Comparison of ENCODE assay signal across 1 cellular context in the genomic region with DNA sequence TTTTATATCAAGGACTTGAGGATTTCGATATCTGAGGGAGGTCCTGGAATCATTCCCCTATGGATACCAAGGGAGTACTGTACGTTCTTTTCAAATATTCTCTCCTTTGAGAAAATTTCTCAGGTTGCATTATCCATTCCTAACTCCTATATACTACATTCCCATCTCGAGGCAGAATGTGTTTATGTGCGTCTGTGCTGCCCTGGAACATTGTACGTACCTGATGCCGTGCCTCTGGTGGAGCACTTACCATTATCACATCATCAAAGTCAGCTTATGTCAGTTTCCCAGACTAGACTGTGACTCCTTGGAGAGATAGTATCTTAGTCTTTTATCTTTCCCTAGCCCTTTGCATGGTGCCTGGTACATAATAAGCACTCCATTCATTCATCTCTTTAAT.
TF ChIP-seq lines count a peak whose summit lies in the region.

No MANE protein-coding gene starts in this region.

TF ChIP-seq in HCT116, 20 proteins besides CTCF, POLR2A, EP300 and RAD21:
- TF ChIP-seq CEBPB (IDR thresholded peaks at IDR 0.05; ENCODE audit: low read depth) (no peak), FOSL1 (IDR thresholded peaks at IDR 0.05; ENCODE audit: low read depth) (no peak), ELF1 (IDR thresholded peaks at IDR 0.05; ENCODE audit: borderline replicate concordance, low read depth) (no peak), SP1 (IDR thresholded peaks at IDR 0.05; ENCODE audit: low read depth) (no peak), TCF7L2 (IDR thresholded peaks at IDR 0.05; ENCODE audit: borderline replicate concordance, extremely low read depth, insufficient read depth, insufficient read length) (no peak), EZH2phosphoT487 (IDR thresholded peaks at IDR 0.05; ENCODE audit: borderline replicate concordance) (no peak)
- TF ChIP-seq, protein P1, sequence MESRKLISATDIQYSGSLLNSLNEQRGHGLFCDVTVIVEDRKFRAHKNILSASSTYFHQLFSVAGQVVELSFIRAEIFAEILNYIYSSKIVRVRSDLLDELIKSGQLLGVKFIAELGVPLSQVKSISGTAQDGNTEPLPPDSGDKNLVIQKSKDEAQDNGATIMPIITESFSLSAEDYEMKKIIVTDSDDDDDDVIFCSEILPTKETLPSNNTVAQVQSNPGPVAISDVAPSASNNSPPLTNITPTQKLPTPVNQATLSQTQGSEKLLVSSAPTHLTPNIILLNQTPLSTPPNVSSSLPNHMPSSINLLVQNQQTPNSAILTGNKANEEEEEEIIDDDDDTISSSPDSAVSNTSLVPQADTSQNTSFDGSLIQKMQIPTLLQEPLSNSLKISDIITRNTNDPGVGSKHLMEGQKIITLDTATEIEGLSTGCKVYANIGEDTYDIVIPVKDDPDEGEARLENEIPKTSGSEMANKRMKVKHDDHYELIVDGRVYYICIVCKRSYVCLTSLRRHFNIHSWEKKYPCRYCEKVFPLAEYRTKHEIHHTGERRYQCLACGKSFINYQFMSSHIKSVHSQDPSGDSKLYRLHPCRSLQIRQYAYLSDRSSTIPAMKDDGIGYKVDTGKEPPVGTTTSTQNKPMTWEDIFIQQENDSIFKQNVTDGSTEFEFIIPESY (IDR thresholded peaks at IDR 0.05; ENCODE audit: extremely low read depth, insufficient replicate concordance, low read length) = no peak
- TF ChIP-seq, protein P2, sequence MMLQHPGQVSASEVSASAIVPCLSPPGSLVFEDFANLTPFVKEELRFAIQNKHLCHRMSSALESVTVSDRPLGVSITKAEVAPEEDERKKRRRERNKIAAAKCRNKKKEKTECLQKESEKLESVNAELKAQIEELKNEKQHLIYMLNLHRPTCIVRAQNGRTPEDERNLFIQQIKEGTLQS (IDR thresholded peaks at IDR 0.05) = no peak
